ENCODE assay signal across 36 cellular contexts in genomic region chr1:147110434-147110833, GRCh38.
"Had no signal": no experiment of that assay in that cellular context is flagged by ENCODE, and none has a peak within 500 bp of the region (broad histone marks: within the 10 kb centered on the region; RNA-seq: fewer than 3 reads in every experiment).

No MANE protein-coding gene starts in this region.

- DNase-seq: activated CD4-positive, alpha-beta memory T cell treated with anti-CD3 and anti-CD28 coated beads, Interleukin-2, amount 10 ng/mL, durations not matched to agents 7 days and 5 days; activated CD4-positive, alpha-beta T cell treated with anti-CD3 and anti-CD28 coated beads for 1 hour; activated CD4-positive, alpha-beta T cell treated with anti-CD3 and anti-CD28 coated beads for 36 hours; activated CD4-positive, alpha-beta T cell treated with anti-CD3 and anti-CD28 coated beads for 48 hours; activated CD4-positive, alpha-beta T cell treated with anti-CD3 and anti-CD28 coated beads, Interleukin-2, amount 10 ng/mL, durations not matched to agents 7 days and 5 days; activated CD4-positive, alpha-beta T cell treated with anti-CD3 and anti-CD28 coated beads, Interleukin-2, amount 50 U/mL, for 48 hours; activated CD4-positive, CD25-positive, alpha-beta regulatory T cell; activated CD8-positive, alpha-beta memory T cell treated with anti-CD3 and anti-CD28 coated beads for 24 hours; activated CD8-positive, alpha-beta memory T cell treated with anti-CD3 and anti-CD28 coated beads, Interleukin-2, amount 10 ng/mL, durations not matched to agents 7 days and 5 days; activated CD8-positive, alpha-beta memory T cell treated with anti-CD3 and anti-CD28 coated beads, Interleukin-2, amount 50 U/mL, for 48 hours; activated CD8-positive, alpha-beta T cell treated with anti-CD3 and anti-CD28 coated beads, Interleukin-2, amount 10 ng/mL, durations not matched to agents 7 days and 5 days; activated effector memory CD4-positive, alpha-beta T cell treated with Interleukin-2 at 50 U/mL for 16 hours; activated gamma-delta T cell; activated naive CD4-positive, alpha-beta T cell treated with anti-CD3 and anti-CD28 coated beads, Interleukin-2, amount 10 ng/mL, durations not matched to agents 7 days and 5 days; activated naive CD4-positive, alpha-beta T cell treated with Interleukin-2 at 50 U/mL for 16 hours; activated naive CD8-positive, alpha-beta T cell treated with anti-CD3 and anti-CD28 coated beads, Interleukin-2, amount 10 ng/mL, durations not matched to agents 7 days and 5 days; activated naive CD8-positive, alpha-beta T cell treated with anti-CD3 and anti-CD28 coated beads, Interleukin-2, amount 50 U/mL, for 24 hours; activated T-cell treated with anti-CD3 and anti-CD28 coated beads, Interleukin-2, amount 50 U/mL, for 24 hours; activated T-cell treated with anti-CD3 and anti-CD28 coated beads, Interleukin-2, amount 50 U/mL, for 48 hours; aorta; body of pancreas; brain microvascular endothelial cell; central memory CD4-positive, alpha-beta T cell; T-helper 2 cell; T-helper 9 cell; WERI-Rb-1 had no signal

- ATAC-seq: activated CD4-positive, alpha-beta T cell treated with anti-CD3 and anti-CD28 coated beads for 36 hours; activated CD4-positive, CD25-positive, alpha-beta regulatory T cell treated with anti-CD3 and anti-CD28 coated beads, Interleukin-2, amount 50 U/mL, for 24 hours; activated CD8-positive, alpha-beta memory T cell treated with anti-CD3 and anti-CD28 coated beads, Interleukin-2, amount 10 ng/mL, durations not matched to agents 7 days and 5 days; activated CD8-positive, alpha-beta T cell treated with anti-CD3 and anti-CD28 coated beads, Interleukin-2, amount 10 ng/mL, durations not matched to agents 7 days and 5 days; activated naive CD8-positive, alpha-beta T cell treated with anti-CD3 and anti-CD28 coated beads, Interleukin-2, amount 50 U/mL, for 24 hours; body of pancreas; WTC11 had no signal

- H3K27ac Mint-ChIP-seq: activated CD4-positive, alpha-beta memory T cell treated with anti-CD3 and anti-CD28 coated beads, Interleukin-2, amount 10 ng/mL, durations not matched to agents 7 days and 5 days; activated CD4-positive, alpha-beta T cell treated with anti-CD3 and anti-CD28 coated beads for 36 hours; activated CD4-positive, alpha-beta T cell treated with anti-CD3 and anti-CD28 coated beads, Interleukin-2, amount 10 ng/mL, durations not matched to agents 7 days and 5 days; activated CD8-positive, alpha-beta memory T cell treated with anti-CD3 and anti-CD28 coated beads, Interleukin-2, amount 10 ng/mL, durations not matched to agents 7 days and 5 days; activated CD8-positive, alpha-beta T cell treated with anti-CD3 and anti-CD28 coated beads, Interleukin-2, amount 10 ng/mL, durations not matched to agents 7 days and 5 days; activated naive CD4-positive, alpha-beta T cell treated with anti-CD3 and anti-CD28 coated beads, Interleukin-2, amount 10 ng/mL, durations not matched to agents 7 days and 5 days; activated naive CD4-positive, alpha-beta T cell treated with anti-CD3 and anti-CD28 coated beads, Interleukin-2, amount 50 U/mL, for 24 hours; activated naive CD8-positive, alpha-beta T cell; activated naive CD8-positive, alpha-beta T cell treated with anti-CD3 and anti-CD28 coated beads, Interleukin-2, amount 10 ng/mL, durations not matched to agents 7 days and 5 days; activated naive CD8-positive, alpha-beta T cell treated with anti-CD3 and anti-CD28 coated beads, Interleukin-2, amount 50 U/mL, for 24 hours; activated T-cell treated with anti-CD3 and anti-CD28 coated beads, Interleukin-2, amount 50 U/mL, for 24 hours; activated T-helper 2 cell treated with anti-CD3 and anti-CD28 coated beads, Interferon-gamma antibody, Interleukin-2, Interleukin-4, amounts not matched to agents 10 μg/mL and 5 μg/mL and 100 μg/mL, durations not matched to agents 14 hours and 24 hours and 36 hours; WTC11 had no signal

- H3K4me3 ChIP-seq: body of pancreas, breast epithelium had no signal

- H3K36me3 ChIP-seq: brain microvascular endothelial cell, breast epithelium, WERI-Rb-1 had no signal

- H3K9me3 ChIP-seq: body of pancreas, breast epithelium had no signal

- H3K27ac ChIP-seq: body of pancreas, brain microvascular endothelial cell, breast epithelium, WERI-Rb-1 had no signal

- H3K4me1 Mint-ChIP-seq: activated CD4-positive, alpha-beta T cell treated with anti-CD3 and anti-CD28 coated beads for 36 hours; activated naive CD4-positive, alpha-beta T cell treated with anti-CD3 and anti-CD28 coated beads, Interleukin-2, amount 50 U/mL, for 24 hours; activated naive CD8-positive, alpha-beta T cell treated with anti-CD3 and anti-CD28 coated beads, Interleukin-2, amount 50 U/mL, for 24 hours; WTC11 had no signal

- H3K4me1 ChIP-seq: body of pancreas, breast epithelium had no signal

- FAIRE-seq: astrocyte, colon, TTC549 had no signal

- H3K4me3 Mint-ChIP-seq: activated CD4-positive, alpha-beta memory T cell treated with anti-CD3 and anti-CD28 coated beads, Interleukin-2, amount 10 ng/mL, durations not matched to agents 7 days and 5 days; activated CD4-positive, alpha-beta T cell treated with anti-CD3 and anti-CD28 coated beads for 36 hours; activated CD4-positive, alpha-beta T cell treated with anti-CD3 and anti-CD28 coated beads, Interleukin-2, amount 10 ng/mL, durations not matched to agents 7 days and 5 days; activated CD8-positive, alpha-beta memory T cell treated with anti-CD3 and anti-CD28 coated beads, Interleukin-2, amount 10 ng/mL, durations not matched to agents 7 days and 5 days; activated CD8-positive, alpha-beta T cell treated with anti-CD3 and anti-CD28 coated beads, Interleukin-2, amount 10 ng/mL, durations not matched to agents 7 days and 5 days; activated naive CD4-positive, alpha-beta T cell treated with anti-CD3 and anti-CD28 coated beads, Interleukin-2, amount 10 ng/mL, durations not matched to agents 7 days and 5 days; activated naive CD4-positive, alpha-beta T cell treated with anti-CD3 and anti-CD28 coated beads, Interleukin-2, amount 50 U/mL, for 24 hours; activated naive CD8-positive, alpha-beta T cell; activated naive CD8-positive, alpha-beta T cell treated with anti-CD3 and anti-CD28 coated beads, Interleukin-2, amount 10 ng/mL, durations not matched to agents 7 days and 5 days; activated naive CD8-positive, alpha-beta T cell treated with anti-CD3 and anti-CD28 coated beads, Interleukin-2, amount 50 U/mL, for 24 hours; activated T-cell treated with anti-CD3 and anti-CD28 coated beads, Interleukin-2, amount 50 U/mL, for 24 hours; T-helper 2 cell treated with Interferon-gamma antibody and Interleukin-4, amounts not matched to agents 5 μg/mL and 100 μg/mL, for 36 hours; WTC11 had no signal

- H3K36me3 Mint-ChIP-seq: activated CD8-positive, alpha-beta memory T cell treated with anti-CD3 and anti-CD28 coated beads, Interleukin-2, amount 10 ng/mL, durations not matched to agents 7 days and 5 days; activated naive CD4-positive, alpha-beta T cell treated with anti-CD3 and anti-CD28 coated beads, Interleukin-2, amount 10 ng/mL, durations not matched to agents 7 days and 5 days; activated naive CD4-positive, alpha-beta T cell treated with anti-CD3 and anti-CD28 coated beads, Interleukin-2, amount 50 U/mL, for 24 hours; activated naive CD8-positive, alpha-beta T cell treated with anti-CD3 and anti-CD28 coated beads, Interleukin-2, amount 10 ng/mL, durations not matched to agents 7 days and 5 days; WTC11 had no signal

- H3K9me3 Mint-ChIP-seq: activated CD4-positive, alpha-beta memory T cell treated with anti-CD3 and anti-CD28 coated beads, Interleukin-2, amount 10 ng/mL, durations not matched to agents 7 days and 5 days; activated CD4-positive, alpha-beta T cell treated with anti-CD3 and anti-CD28 coated beads, Interleukin-2, amount 10 ng/mL, durations not matched to agents 7 days and 5 days; activated naive CD4-positive, alpha-beta T cell treated with anti-CD3 and anti-CD28 coated beads, Interleukin-2, amount 10 ng/mL, durations not matched to agents 7 days and 5 days; activated naive CD4-positive, alpha-beta T cell treated with anti-CD3 and anti-CD28 coated beads, Interleukin-2, amount 50 U/mL, for 24 hours; activated naive CD8-positive, alpha-beta T cell treated with anti-CD3 and anti-CD28 coated beads, Interleukin-2, amount 10 ng/mL, durations not matched to agents 7 days and 5 days; activated naive CD8-positive, alpha-beta T cell treated with anti-CD3 and anti-CD28 coated beads, Interleukin-2, amount 50 U/mL, for 24 hours; activated T-cell treated with anti-CD3 and anti-CD28 coated beads, Interleukin-2, amount 50 U/mL, for 24 hours; activated T-helper 2 cell treated with anti-CD3 and anti-CD28 coated beads, Interferon-gamma antibody, Interleukin-2, Interleukin-4, amounts not matched to agents 10 μg/mL and 5 μg/mL and 100 μg/mL, durations not matched to agents 14 hours and 24 hours and 36 hours; T-helper 2 cell treated with Interferon-gamma antibody and Interleukin-4, amounts not matched to agents 5 μg/mL and 100 μg/mL, for 36 hours; WTC11 had no signal

- H3K27me3 ChIP-seq: body of pancreas, brain microvascular endothelial cell, breast epithelium had no signal
